1 cellular context compared by ENCODE assay signal in the genomic region with DNA sequence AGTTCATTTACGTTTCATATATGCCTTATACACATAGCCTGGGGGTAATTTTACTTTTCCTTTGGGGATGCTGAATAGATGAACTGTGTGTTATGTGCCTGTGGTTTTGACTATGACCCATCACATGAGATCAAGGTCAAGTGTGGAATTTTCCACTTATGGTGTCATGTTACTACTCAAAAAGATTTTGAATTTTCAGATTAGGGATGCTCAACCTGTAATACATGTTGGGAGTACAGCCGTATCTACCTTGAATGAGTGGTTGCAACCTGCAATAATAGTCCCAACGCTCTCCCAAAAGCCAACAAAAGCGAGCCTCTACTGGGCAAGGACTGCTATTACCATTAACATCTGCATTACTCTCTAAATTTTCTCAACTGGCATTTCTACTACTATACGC.
TF ChIP-seq lines count a peak whose summit lies in the region.

No MANE protein-coding gene starts in this region.

TF ChIP-seq in HEK293, 187 proteins besides CTCF, POLR2A, EP300 and RAD21 (continued from another document):
- TF ChIP-seq, protein P1, sequence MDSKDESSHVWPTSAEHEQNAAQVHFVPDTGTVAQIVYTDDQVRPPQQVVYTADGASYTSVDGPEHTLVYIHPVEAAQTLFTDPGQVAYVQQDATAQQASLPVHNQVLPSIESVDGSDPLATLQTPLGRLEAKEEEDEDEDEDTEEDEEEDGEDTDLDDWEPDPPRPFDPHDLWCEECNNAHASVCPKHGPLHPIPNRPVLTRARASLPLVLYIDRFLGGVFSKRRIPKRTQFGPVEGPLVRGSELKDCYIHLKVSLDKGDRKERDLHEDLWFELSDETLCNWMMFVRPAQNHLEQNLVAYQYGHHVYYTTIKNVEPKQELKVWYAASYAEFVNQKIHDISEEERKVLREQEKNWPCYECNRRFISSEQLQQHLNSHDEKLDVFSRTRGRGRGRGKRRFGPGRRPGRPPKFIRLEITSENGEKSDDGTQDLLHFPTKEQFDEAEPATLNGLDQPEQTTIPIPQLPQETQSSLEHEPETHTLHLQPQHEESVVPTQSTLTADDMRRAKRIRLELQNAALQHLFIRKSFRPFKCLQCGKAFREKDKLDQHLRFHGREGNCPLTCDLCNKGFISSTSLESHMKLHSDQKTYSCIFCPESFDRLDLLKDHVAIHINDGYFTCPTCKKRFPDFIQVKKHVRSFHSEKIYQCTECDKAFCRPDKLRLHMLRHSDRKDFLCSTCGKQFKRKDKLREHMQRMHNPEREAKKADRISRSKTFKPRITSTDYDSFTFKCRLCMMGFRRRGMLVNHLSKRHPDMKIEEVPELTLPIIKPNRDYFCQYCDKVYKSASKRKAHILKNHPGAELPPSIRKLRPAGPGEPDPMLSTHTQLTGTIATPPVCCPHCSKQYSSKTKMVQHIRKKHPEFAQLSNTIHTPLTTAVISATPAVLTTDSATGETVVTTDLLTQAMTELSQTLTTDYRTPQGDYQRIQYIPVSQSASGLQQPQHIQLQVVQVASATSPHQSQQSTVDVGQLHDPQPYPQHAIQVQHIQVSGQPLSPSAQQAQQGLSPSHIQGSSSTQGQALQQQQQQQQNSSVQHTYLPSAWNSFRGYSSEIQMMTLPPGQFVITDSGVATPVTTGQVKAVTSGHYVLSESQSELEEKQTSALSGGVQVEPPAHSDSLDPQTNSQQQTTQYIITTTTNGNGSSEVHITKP (tag by site-specific recombination; IDR thresholded peaks at IDR 0.05) = peak; percentile 72
- TF ChIP-seq ZNF239 (tag by site-specific recombination; IDR thresholded peaks at IDR 0.05) = no peak
- TF ChIP-seq ZNF792 (tag by site-specific recombination; IDR thresholded peaks at IDR 0.05) = no peak
- no peak for TF ChIP-seq ZNF433 (tag by site-specific recombination; IDR thresholded peaks at IDR 0.05; ENCODE audit: low read depth)
- TF ChIP-seq KLF1 (tag by site-specific recombination; IDR thresholded peaks at IDR 0.05) = no peak
- TF ChIP-seq, protein P2, sequence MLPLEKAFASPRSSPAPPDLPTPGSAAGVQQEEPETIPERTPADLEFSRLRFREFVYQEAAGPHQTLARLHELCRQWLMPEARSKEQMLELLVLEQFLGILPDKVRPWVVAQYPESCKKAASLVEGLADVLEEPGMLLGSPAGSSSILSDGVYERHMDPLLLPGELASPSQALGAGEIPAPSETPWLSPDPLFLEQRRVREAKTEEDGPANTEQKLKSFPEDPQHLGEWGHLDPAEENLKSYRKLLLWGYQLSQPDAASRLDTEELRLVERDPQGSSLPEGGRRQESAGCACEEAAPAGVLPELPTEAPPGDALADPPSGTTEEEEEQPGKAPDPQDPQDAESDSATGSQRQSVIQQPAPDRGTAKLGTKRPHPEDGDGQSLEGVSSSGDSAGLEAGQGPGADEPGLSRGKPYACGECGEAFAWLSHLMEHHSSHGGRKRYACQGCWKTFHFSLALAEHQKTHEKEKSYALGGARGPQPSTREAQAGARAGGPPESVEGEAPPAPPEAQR (tag by site-specific recombination; IDR thresholded peaks at IDR 0.05) = no peak
- TF ChIP-seq, protein P3, sequence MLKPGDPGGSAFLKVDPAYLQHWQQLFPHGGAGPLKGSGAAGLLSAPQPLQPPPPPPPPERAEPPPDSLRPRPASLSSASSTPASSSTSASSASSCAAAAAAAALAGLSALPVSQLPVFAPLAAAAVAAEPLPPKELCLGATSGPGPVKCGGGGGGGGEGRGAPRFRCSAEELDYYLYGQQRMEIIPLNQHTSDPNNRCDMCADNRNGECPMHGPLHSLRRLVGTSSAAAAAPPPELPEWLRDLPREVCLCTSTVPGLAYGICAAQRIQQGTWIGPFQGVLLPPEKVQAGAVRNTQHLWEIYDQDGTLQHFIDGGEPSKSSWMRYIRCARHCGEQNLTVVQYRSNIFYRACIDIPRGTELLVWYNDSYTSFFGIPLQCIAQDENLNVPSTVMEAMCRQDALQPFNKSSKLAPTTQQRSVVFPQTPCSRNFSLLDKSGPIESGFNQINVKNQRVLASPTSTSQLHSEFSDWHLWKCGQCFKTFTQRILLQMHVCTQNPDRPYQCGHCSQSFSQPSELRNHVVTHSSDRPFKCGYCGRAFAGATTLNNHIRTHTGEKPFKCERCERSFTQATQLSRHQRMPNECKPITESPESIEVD (tag by site-specific recombination; IDR thresholded peaks at IDR 0.05) = peak; percentile 35
- TF ChIP-seq, protein P4, sequence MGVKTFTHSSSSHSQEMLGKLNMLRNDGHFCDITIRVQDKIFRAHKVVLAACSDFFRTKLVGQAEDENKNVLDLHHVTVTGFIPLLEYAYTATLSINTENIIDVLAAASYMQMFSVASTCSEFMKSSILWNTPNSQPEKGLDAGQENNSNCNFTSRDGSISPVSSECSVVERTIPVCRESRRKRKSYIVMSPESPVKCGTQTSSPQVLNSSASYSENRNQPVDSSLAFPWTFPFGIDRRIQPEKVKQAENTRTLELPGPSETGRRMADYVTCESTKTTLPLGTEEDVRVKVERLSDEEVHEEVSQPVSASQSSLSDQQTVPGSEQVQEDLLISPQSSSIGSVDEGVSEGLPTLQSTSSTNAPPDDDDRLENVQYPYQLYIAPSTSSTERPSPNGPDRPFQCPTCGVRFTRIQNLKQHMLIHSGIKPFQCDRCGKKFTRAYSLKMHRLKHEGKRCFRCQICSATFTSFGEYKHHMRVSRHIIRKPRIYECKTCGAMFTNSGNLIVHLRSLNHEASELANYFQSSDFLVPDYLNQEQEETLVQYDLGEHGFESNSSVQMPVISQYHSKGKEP (tag by site-specific recombination; IDR thresholded peaks at IDR 0.05) = 0 out of 2 replicates have a peak, but pooled peaks have one; percentile 32
- peak; percentile 36; the same call in 1 of the 2 replicates for TF ChIP-seq ZNF600 (tag by site-specific recombination; IDR thresholded peaks at IDR 0.05)
- TF ChIP-seq WT1 (tag by site-specific recombination; IDR thresholded peaks at IDR 0.05) = no peak
- no peak for TF ChIP-seq ZXDB (tag by site-specific recombination; IDR thresholded peaks at IDR 0.05)
- TF ChIP-seq ZNF366 (tag by site-specific recombination; conservative IDR thresholded peaks at IDR 0.05) = peak; percentile 66
- TF ChIP-seq, protein P5, sequence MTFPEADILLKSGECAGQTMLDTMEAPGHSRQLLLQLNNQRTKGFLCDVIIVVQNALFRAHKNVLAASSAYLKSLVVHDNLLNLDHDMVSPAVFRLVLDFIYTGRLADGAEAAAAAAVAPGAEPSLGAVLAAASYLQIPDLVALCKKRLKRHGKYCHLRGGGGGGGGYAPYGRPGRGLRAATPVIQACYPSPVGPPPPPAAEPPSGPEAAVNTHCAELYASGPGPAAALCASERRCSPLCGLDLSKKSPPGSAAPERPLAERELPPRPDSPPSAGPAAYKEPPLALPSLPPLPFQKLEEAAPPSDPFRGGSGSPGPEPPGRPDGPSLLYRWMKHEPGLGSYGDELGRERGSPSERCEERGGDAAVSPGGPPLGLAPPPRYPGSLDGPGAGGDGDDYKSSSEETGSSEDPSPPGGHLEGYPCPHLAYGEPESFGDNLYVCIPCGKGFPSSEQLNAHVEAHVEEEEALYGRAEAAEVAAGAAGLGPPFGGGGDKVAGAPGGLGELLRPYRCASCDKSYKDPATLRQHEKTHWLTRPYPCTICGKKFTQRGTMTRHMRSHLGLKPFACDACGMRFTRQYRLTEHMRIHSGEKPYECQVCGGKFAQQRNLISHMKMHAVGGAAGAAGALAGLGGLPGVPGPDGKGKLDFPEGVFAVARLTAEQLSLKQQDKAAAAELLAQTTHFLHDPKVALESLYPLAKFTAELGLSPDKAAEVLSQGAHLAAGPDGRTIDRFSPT (tag by site-specific recombination; IDR thresholded peaks at IDR 0.05) = peak; percentile 53; the same call in 1 of the 2 replicates
- TF ChIP-seq, protein P6, sequence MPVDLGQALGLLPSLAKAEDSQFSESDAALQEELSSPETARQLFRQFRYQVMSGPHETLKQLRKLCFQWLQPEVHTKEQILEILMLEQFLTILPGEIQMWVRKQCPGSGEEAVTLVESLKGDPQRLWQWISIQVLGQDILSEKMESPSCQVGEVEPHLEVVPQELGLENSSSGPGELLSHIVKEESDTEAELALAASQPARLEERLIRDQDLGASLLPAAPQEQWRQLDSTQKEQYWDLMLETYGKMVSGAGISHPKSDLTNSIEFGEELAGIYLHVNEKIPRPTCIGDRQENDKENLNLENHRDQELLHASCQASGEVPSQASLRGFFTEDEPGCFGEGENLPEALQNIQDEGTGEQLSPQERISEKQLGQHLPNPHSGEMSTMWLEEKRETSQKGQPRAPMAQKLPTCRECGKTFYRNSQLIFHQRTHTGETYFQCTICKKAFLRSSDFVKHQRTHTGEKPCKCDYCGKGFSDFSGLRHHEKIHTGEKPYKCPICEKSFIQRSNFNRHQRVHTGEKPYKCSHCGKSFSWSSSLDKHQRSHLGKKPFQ (tag by site-specific recombination; IDR thresholded peaks at IDR 0.05) = no peak
- 0 out of 2 replicates have a peak, but pooled peaks have one; percentile 23 for TF ChIP-seq SP7 (tag by site-specific recombination; IDR thresholded peaks at IDR 0.05)
- TF ChIP-seq FEZF1 (tag by site-specific recombination; IDR thresholded peaks at IDR 0.05) = peak; percentile 10; the same call in 1 of the 2 replicates
- TF ChIP-seq, protein P7, sequence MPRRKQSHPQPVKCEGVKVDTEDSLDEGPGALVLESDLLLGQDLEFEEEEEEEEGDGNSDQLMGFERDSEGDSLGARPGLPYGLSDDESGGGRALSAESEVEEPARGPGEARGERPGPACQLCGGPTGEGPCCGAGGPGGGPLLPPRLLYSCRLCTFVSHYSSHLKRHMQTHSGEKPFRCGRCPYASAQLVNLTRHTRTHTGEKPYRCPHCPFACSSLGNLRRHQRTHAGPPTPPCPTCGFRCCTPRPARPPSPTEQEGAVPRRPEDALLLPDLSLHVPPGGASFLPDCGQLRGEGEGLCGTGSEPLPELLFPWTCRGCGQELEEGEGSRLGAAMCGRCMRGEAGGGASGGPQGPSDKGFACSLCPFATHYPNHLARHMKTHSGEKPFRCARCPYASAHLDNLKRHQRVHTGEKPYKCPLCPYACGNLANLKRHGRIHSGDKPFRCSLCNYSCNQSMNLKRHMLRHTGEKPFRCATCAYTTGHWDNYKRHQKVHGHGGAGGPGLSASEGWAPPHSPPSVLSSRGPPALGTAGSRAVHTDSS (tag by site-specific recombination; IDR thresholded peaks at IDR 0.05) = no peak
- TF ChIP-seq ZBTB7A (tag by site-specific recombination; IDR thresholded peaks at IDR 0.05; ENCODE audit: low read depth) = no peak
- no peak for TF ChIP-seq ZNF521 (tag by site-specific recombination; IDR thresholded peaks at IDR 0.05)
- no peak for TF ChIP-seq ZNF544 (tag by site-specific recombination; IDR thresholded peaks at IDR 0.05)
- TF ChIP-seq ZNF311 (tag by site-specific recombination; IDR thresholded peaks at IDR 0.05; ENCODE audit: borderline replicate concordance) = no peak
- TF ChIP-seq IKZF3 (tag by site-specific recombination; IDR thresholded peaks at IDR 0.05) = 0 out of 2 replicates have a peak, but pooled peaks have one; percentile 28
